In genomic region chr2:152740743-152741328, GRCh38 we compare ENCODE assay signal across 8 cellular contexts. TPM values are rescaled to one million over a fixed set of nuclear protein-coding genes. Genes with fewer than 3 reads are reported as not detected.
DNase-seq lines count a peak whose midpoint lies in the region; ATAC-seq and TF ChIP-seq lines count a peak whose summit lies in the region.

No MANE protein-coding gene starts in this region.

- H3K27ac Mint-ChIP-seq in CD4-positive, CD25-positive, alpha-beta regulatory T cell, result no peak overlapping the region

- H3K4me3 ChIP-seq in CD4-positive, CD25-positive, alpha-beta regulatory T cell (ENCODE audit: low read depth, low read length), result no peak overlapping the region
- H3K4me3 ChIP-seq in adrenal gland, result no peak overlapping the region
- no peak overlapping the region for H3K4me3 ChIP-seq in upper lobe of left lung

- no peaks in the 10 kb centered on the region for H3K27me3 ChIP-seq in CD4-positive, CD25-positive, alpha-beta regulatory T cell (ENCODE audit: control insufficient read depth, insufficient read depth, low read length)
- H3K27me3 ChIP-seq in adrenal gland (no peaks in the 10 kb centered on the region), upper lobe of left lung (no peaks in the 10 kb centered on the region)

- H3K36me3 ChIP-seq in CD4-positive, CD25-positive, alpha-beta regulatory T cell (ENCODE audit: control insufficient read depth, insufficient read depth, low read length), result peaks cover 22% of the 10 kb centered on the region
- H3K36me3 ChIP-seq in adrenal gland (replicated peaks in 1 of 2) (peaks cover 0 to 3% of the 10 kb centered on the region in 2 donors), upper lobe of left lung (peaks cover 0 to 26% (median 5%) of the 10 kb centered on the region in 4 donors)

- 16 to 23% (median 20%) methylated on average over 2 of the region's 2 CpGs for WGBS in adrenal gland, 4 donors
- 44 to 54% methylated on average over 2 of the region's 2 CpGs for WGBS in upper lobe of left lung, 2 donors

- peak in 2 of 3 donors; percentile 64 to 78 for DNase-seq in CD4-positive, CD25-positive, alpha-beta regulatory T cell
- peak; percentile 46 for DNase-seq in NCI-H2029 treated with DMSO at 0.1 percent for 48 hours (lab: John Stamatoyannopoulos, UW)
- DNase-seq in adrenal gland, result no peak
- peak; percentile 86 for DNase-seq in inferior parietal cortex (ENCODE audit: extremely low spot score)
- no peak for DNase-seq in upper lobe of left lung
- no peak for DNase-seq in NK-92 (lab: John Stamatoyannopoulos, UW; ENCODE audit: unreplicated experiment)

- TF ChIP-seq POLR2A in adrenal gland (IDR thresholded peaks at IDR 0.05) (no peak), upper lobe of left lung (IDR thresholded peaks at IDR 0.05) (no peak)

- intact Hi-C loops in adrenal gland (cut with DNase I), result loop anchor here in 1 of 2 donors (10.0 kb wide), 1 partner anchor 784 kb away; no protein-coding TSS in a partner anchor

- H3K9me3 ChIP-seq in CD4-positive, CD25-positive, alpha-beta regulatory T cell (ENCODE audit: control insufficient read depth in 2 of 2, low read length in 2 of 2), result no peaks in the 10 kb centered on the region
- H3K9me3 ChIP-seq in adrenal gland (replicated peaks in 1 of 3), result no peaks in the 10 kb centered on the region
- no peaks in the 10 kb centered on the region for H3K9me3 ChIP-seq in upper lobe of left lung

- no peak for TF ChIP-seq EP300 in upper lobe of left lung (IDR thresholded peaks at IDR 0.05)

- no peaks in the 10 kb centered on the region for H3K4me1 ChIP-seq in CD4-positive, CD25-positive, alpha-beta regulatory T cell (ENCODE audit: control insufficient read depth, insufficient read depth, low read length, poor library complexity, severe bottlenecking)
- H3K4me1 ChIP-seq in adrenal gland (replicated peaks in 1 of 2), result peaks cover 0 to 6% of the 10 kb centered on the region in 2 donors
- no peaks in the 10 kb centered on the region for H3K4me1 ChIP-seq in upper lobe of left lung

- peak; percentile 81 to 99 (median 94) for TF ChIP-seq CTCF in adrenal gland (IDR thresholded peaks at IDR 0.05)
- peak in 5 of 6 experiments; percentile 47 to 81 (median 75) for TF ChIP-seq CTCF in upper lobe of left lung (IDR thresholded peaks at IDR 0.05)

- peaks cover 4 to 21% (median 11%) of the 10 kb centered on the region in 4 donors for H3K4me1 Mint-ChIP-seq in CD4-positive, CD25-positive, alpha-beta regulatory T cell

- peaks cover 0 to 1% (median 0%) of the 10 kb centered on the region in 7 donors for H3K9me3 Mint-ChIP-seq in CD4-positive, CD25-positive, alpha-beta regulatory T cell

- H3K36me3 Mint-ChIP-seq in CD4-positive, CD25-positive, alpha-beta regulatory T cell, result peaks cover 29% of the 10 kb centered on the region

- peak; percentile 69 to 83 for ATAC-seq in CD4-positive, CD25-positive, alpha-beta regulatory T cell (ENCODE audit: low read depth in 2 of 2)
- ATAC-seq in GM18858 (IDR thresholded peaks at IDR 0.05; ENCODE audit: unreplicated experiment), result peak; percentile 86
- ATAC-seq in HG03039 (IDR thresholded peaks at IDR 0.05; ENCODE audit: unreplicated experiment), result peak; percentile 83
- ATAC-seq in upper lobe of left lung (ENCODE audit: low FRiP score in 2 of 2), result peak in 1 of 2 donors; percentile 83

- H3K4me3 Mint-ChIP-seq in CD4-positive, CD25-positive, alpha-beta regulatory T cell, result no peak overlapping the region

- no peak overlapping the region for H3K27ac ChIP-seq in CD4-positive, CD25-positive, alpha-beta regulatory T cell (ENCODE audit: insufficient read depth, low read length, poor library complexity, severe bottlenecking)
- H3K27ac ChIP-seq in adrenal gland (no peak overlapping the region), upper lobe of left lung (no peak overlapping the region)

- no peaks in the 10 kb centered on the region for H3K27me3 Mint-ChIP-seq in CD4-positive, CD25-positive, alpha-beta regulatory T cell

RNA-seq across cellular contexts. Expression of gene ARL6IP6, which starts 22.4 kb away (rescaled TPM):
- total RNA-seq in CD4-positive, CD25-positive, alpha-beta regulatory T cell, result 19.9 TPM
- 10 to 100 TPM; 32.9 to 41.4 (median 35.7) TPM for polyA plus RNA-seq in CD4-positive, CD25-positive, alpha-beta regulatory T cell
- total RNA-seq in adrenal gland (10 to 100 TPM in 5 of 8 donors, 1 to 10 TPM in 3; 5.0 to 21.0 (median 12.9) TPM), upper lobe of left lung (10 to 100 TPM in 5 of 6 donors, 1 to 10 TPM in 1; 7.5 to 27.4 (median 20.0) TPM)
- 10 to 100 TPM in 2 of 3 donors, 1 to 10 TPM in 1; 5.6 to 11.5 (median 11.3) TPM for polyA plus RNA-seq in adrenal gland

RNA-seq across cellular contexts. Expression of gene PRPF40A, which starts 23.6 kb away (rescaled TPM):
- 126 TPM for total RNA-seq in CD4-positive, CD25-positive, alpha-beta regulatory T cell
- 100 to 1,000 TPM; 115 to 142 (median 118) TPM for polyA plus RNA-seq in CD4-positive, CD25-positive, alpha-beta regulatory T cell
- total RNA-seq in adrenal gland (10 to 100 TPM; 45.3 to 90.8 (median 68.9) TPM), upper lobe of left lung (100 to 1,000 TPM in 2 of 6 donors, 10 to 100 TPM in 4; 43.2 to 199 (median 74.8) TPM)
- polyA plus RNA-seq in adrenal gland, result 10 to 100 TPM; 15.6 to 83.0 (median 17.9) TPM

Comparison
In these comparisons a context has a peak if more than half of its experiments do, and no peak if none do; other contexts are left out.
1. DNase-seq: peak in CD4-positive, CD25-positive, alpha-beta regulatory T cell (2 of 3), NCI-H2029 treated with DMSO at 0.1 percent for 48 hours (single experiment) and inferior parietal cortex (single experiment); none in adrenal gland (0 of 7), upper lobe of left lung (0 of 2) and NK-92 (single experiment).